ENCODE assay signal across 15 cellular contexts in genomic region chr17:65345261-65346060, GRCh38.
DNase-seq lines count a peak whose midpoint lies in the region; ATAC-seq and TF ChIP-seq lines count a peak whose summit lies in the region.
"Had no signal": no experiment of that assay in that cellular context is flagged by ENCODE, and none has a peak within 500 bp of the region (broad histone marks: within the 10 kb centered on the region; RNA-seq: fewer than 3 reads in every experiment).

No MANE protein-coding gene starts in this region.

- in situ Hi-C loops in astrocyte of the cerebellum (cut with HindIII; ENCODE audit: low sequenced_read_pairs) = no loop called here

- intact Hi-C loops in A673 (cut with micrococcal nuclease; ENCODE audit: unreplicated experiment) (no loop called here), mucosa of descending colon (cut with DNase I, micrococcal nuclease) (no loop called here), colonic mucosa (cut with DNase I) (no loop called here)

- no peak for ATAC-seq in mucosa of descending colon
- ATAC-seq: left ventricle myocardium superior, Right ventricle myocardium inferior had no signal

- H3K27ac ChIP-seq in A673 (ENCODE audit: low read depth, low read length, poor library complexity, severe bottlenecking) = no peak overlapping the region
- H3K27ac ChIP-seq in colonic mucosa = no peak overlapping the region
- H3K27ac ChIP-seq: HL-60, uterus, WERI-Rb-1 had no signal

- TF ChIP-seq CTCF in A673 (conservative IDR thresholded peaks at IDR 0.05; ENCODE audit: low read depth, low read length) (no peak), astrocyte of the cerebellum (IDR thresholded peaks at IDR 0.05; ENCODE audit: low read depth, low read length, missing control alignments) (no peak), mucosa of descending colon (IDR thresholded peaks at IDR 0.05) (no peak), colonic mucosa (IDR thresholded peaks at IDR 0.05) (no peak)

- H3K9me3 ChIP-seq in A673 (ENCODE audit: low read depth, low read length, poor library complexity, severe bottlenecking) = peaks cover 4% of the 10 kb centered on the region
- peaks cover 4% of the 10 kb centered on the region for H3K9me3 ChIP-seq in mucosa of descending colon
- no peaks in the 10 kb centered on the region for H3K9me3 ChIP-seq in colonic mucosa
- H3K9me3 ChIP-seq: uterus had no signal

- H3K4me3 ChIP-seq in A673 (ENCODE audit: low read depth, low read length, poor library complexity, severe bottlenecking) (no peak overlapping the region), astrocyte of the cerebellum (ENCODE audit: low read depth, low read length) (no peak overlapping the region), mucosa of descending colon (no peak overlapping the region), colonic mucosa (no peak overlapping the region)
- H3K4me3 ChIP-seq: uterus had no signal

- no peaks in the 10 kb centered on the region for H3K4me1 ChIP-seq in A673 (ENCODE audit: insufficient read depth, low read length, poor library complexity, severe bottlenecking)
- no peaks in the 10 kb centered on the region for H3K4me1 ChIP-seq in mucosa of descending colon (ENCODE audit: low read depth)
- no peaks in the 10 kb centered on the region for H3K4me1 ChIP-seq in colonic mucosa
- H3K4me1 ChIP-seq: uterus had no signal

- H3K27me3 ChIP-seq in A673 (replicated peaks; ENCODE audit: insufficient read depth, low read depth, low read length, poor library complexity) (no peaks in the 10 kb centered on the region), colonic mucosa (no peaks in the 10 kb centered on the region)
- H3K27me3 ChIP-seq: uterus had no signal

- H3K36me3 ChIP-seq in A673 (ENCODE audit: insufficient read depth, low read length, poor library complexity, severe bottlenecking) (no peaks in the 10 kb centered on the region), mucosa of descending colon (ENCODE audit: low read depth) (no peaks in the 10 kb centered on the region), colonic mucosa (no peaks in the 10 kb centered on the region)
- H3K36me3 ChIP-seq: uterus, WERI-Rb-1 had no signal

- DNase-seq in A673 (ENCODE audit: low spot score) (peak; percentile 75), M059J (ENCODE audit: low read depth) (peak; percentile 76), astrocyte of the cerebellum (ENCODE audit: low read depth) (peak; percentile 89), non-pigmented ciliary epithelial cell (ENCODE audit: low read depth) (peak; percentile 19), mucosa of descending colon (no peak), colonic mucosa (no peak), NCI-H1105 (lab: John Stamatoyannopoulos, UW) (no peak), UCSD-AML1 (lab: John Stamatoyannopoulos, UW; ENCODE audit: unreplicated experiment) (no peak)
- DNase-seq: left ventricle myocardium superior, NCI-H1092, NCI-H526, uterus, WERI-Rb-1 had no signal

- no peak overlapping the region for H3K9ac ChIP-seq in colonic mucosa (ENCODE audit: low read depth in 2 of 2, low read length in 2 of 2)

- CTCF ChIA-PET in A673 (lab: Charles Lee) = no interaction called here

- BruUV-seq in A673 (replicated peaks; lab: Mats Ljungman, UMichigan) = no TSS peak

- POLR2A ChIA-PET in A673 (lab: Charles Lee; ENCODE audit: low non-redundant PET) = no interaction called here

Comparison
In these comparisons a context has a peak if more than half of its experiments do, and no peak if none do; other contexts are left out.
1. DNase-seq: peak in A673 (single experiment), M059J (single experiment), astrocyte of the cerebellum (single experiment) and non-pigmented ciliary epithelial cell (single experiment); none in mucosa of descending colon (0 of 3), colonic mucosa (single experiment), NCI-H1105 (single experiment) and UCSD-AML1 (single experiment).